In the genomic region with DNA sequence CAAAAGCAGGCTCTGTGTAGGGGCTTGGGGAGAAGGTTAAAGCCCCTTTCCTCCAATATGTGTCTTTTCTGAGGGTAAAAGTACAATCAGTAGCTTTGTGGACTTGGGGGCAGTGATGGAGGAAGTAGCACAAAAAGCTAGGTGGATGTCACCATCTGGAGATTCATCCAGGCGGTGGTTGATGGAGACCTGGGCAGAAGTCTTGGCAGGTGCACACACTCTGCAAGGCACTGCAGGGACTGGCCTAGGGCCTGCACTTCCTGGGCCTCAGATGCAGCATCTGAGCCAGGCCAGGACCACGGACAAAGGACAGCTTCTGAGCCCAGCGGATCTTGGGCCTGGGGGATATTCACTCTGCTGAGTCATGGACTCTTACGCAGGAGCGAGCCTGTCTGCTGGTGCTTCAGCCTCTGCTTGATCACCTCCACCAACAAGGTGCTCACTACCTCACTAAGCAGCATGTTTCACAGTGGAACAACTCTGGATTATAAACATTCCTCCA, we compare ENCODE assay signal across 26 cellular contexts.
A peak's percentile ranks its signal among the peaks of the same experiment; 100 is the strongest.
DNase-seq lines count a peak whose midpoint lies in the region; ATAC-seq, FAIRE-seq and TF ChIP-seq lines count a peak whose summit lies in the region.
"Had no signal": no experiment of that assay in that cellular context is flagged by ENCODE, and none has a peak within 500 bp of the region (broad histone marks: within the 10 kb centered on the region; RNA-seq: fewer than 3 reads in every experiment).

No MANE protein-coding gene starts in this region.

- H3K27me3 ChIP-seq in MM.1S (replicated peaks; ENCODE audit: insufficient read depth, low read length) (no peaks in the 10 kb centered on the region), K562 (ENCODE audit: control insufficient read depth in 2 of 2, insufficient read depth in 2 of 2, low read length in 2 of 2) (peaks cover 0 to 12% of the 10 kb centered on the region in 2 experiments; a peak in 2 of 5 replicates)
- H3K27me3 ChIP-seq: gastroesophageal sphincter, neutrophil, thyroid gland had no signal

- BruUV-seq in K562 (replicated peaks; lab: Mats Ljungman, UMichigan), result no TSS peak

- H3K4me1 Mint-ChIP-seq in activated naive CD4-positive, alpha-beta T cell treated with anti-CD3 and anti-CD28 coated beads, Interleukin-2, amount 50 U/mL, for 24 hours, result peaks cover 57% of the 10 kb centered on the region
- peaks cover 62% of the 10 kb centered on the region for H3K4me1 Mint-ChIP-seq in stimulated activated naive CD8-positive, alpha-beta T cell treated with anti-CD3 and anti-CD28 coated beads, Interleukin-15, amount 100 ng/mL, for 72 hours

- no peaks in the 10 kb centered on the region for H4K20me1 ChIP-seq in MM.1S (ENCODE audit: insufficient read depth, low read length)
- H4K20me1 ChIP-seq in K562 (replicated peaks; ENCODE audit: control insufficient read depth, insufficient read depth, low read length), result no peaks in the 10 kb centered on the region

- no peaks in the 10 kb centered on the region for H3K79me2 ChIP-seq in MM.1S (ENCODE audit: low read length)
- no peaks in the 10 kb centered on the region for H3K79me2 ChIP-seq in K562 (ENCODE audit: control insufficient read depth, insufficient read depth, low read length)

- H3K36me3 ChIP-seq in MM.1S (replicated peaks; ENCODE audit: insufficient read depth, low read length), result no peaks in the 10 kb centered on the region
- H3K36me3 ChIP-seq in K562 (ENCODE audit: control insufficient read depth, insufficient read depth, low read length), result no peaks in the 10 kb centered on the region
- H3K36me3 ChIP-seq: gastroesophageal sphincter, lower lobe of right lung, neutrophil, thyroid gland had no signal

- H3K27ac Mint-ChIP-seq in activated naive CD4-positive, alpha-beta T cell treated with anti-CD3 and anti-CD28 coated beads, Interleukin-2, amount 50 U/mL, for 24 hours, result peak overlapping the region; percentile 91
- H3K27ac Mint-ChIP-seq in stimulated activated naive CD8-positive, alpha-beta T cell treated with anti-CD3 and anti-CD28 coated beads, Interleukin-15, amount 100 ng/mL, for 72 hours, result peak overlapping the region; percentile 35 to 91

- CTCF ChIA-PET in K562 (lab: Yijun Ruan, JAX; ENCODE audit: low intra/inter-chr PET ratio), result interaction anchor here (0.7 kb wide), 1 partner anchor 102 kb away, joined by 3 read pairs; no protein-coding TSS in a partner anchor

- TF ChIP-seq POLR2A in K562 (conservative IDR thresholded peaks at IDR 0.05), result no peak

- TF ChIP-seq RAD21 in K562 (CRISPR knock-in tag; conservative IDR thresholded peaks at IDR 0.05 in 1 of 2, IDR thresholded peaks at IDR 0.05 in 1 of 2), result no peak

- H3K9ac ChIP-seq in MM.1S (ENCODE audit: low read length) (no peak overlapping the region), K562 (ENCODE audit: insufficient read depth in 1 of 2, low read depth in 2 of 2, low read length in 2 of 2) (no peak overlapping the region)
- H3K9ac ChIP-seq: GM23248 had no signal

- peaks cover 23% of the 10 kb centered on the region for H3F3A ChIP-seq in MM.1S (ENCODE audit: insufficient read depth, low read length)

- 0% methylated on average over 5 of the region's 5 CpGs for WGBS in K562 (ENCODE audit: insufficient coverage, low coverage, missing lambda C conversion rate)

- H2AFZ ChIP-seq in MM.1S (ENCODE audit: low read length) (peak overlapping the region; percentile 38), K562 (ENCODE audit: low read depth, low read length) (no peak overlapping the region)
- H2AFZ ChIP-seq: GM23248 had no signal

- in situ Hi-C loops in K562 (cut with MboI), result no loop called here

- intact Hi-C loops in K562 (cut with micrococcal nuclease), result no loop called here

- ATAC-seq in K562, result no peak
- no peak for ATAC-seq in stimulated activated naive CD8-positive, alpha-beta T cell treated with anti-CD3 and anti-CD28 coated beads, Interleukin-15, amount 100 ng/mL, for 72 hours
- ATAC-seq: gastroesophageal sphincter, lower lobe of right lung, PC-3 had no signal

- no peaks in the 10 kb centered on the region for H3K9me2 ChIP-seq in MM.1S (replicated peaks; ENCODE audit: insufficient read depth, low read length)

- H3K36me3 Mint-ChIP-seq in activated naive CD4-positive, alpha-beta T cell treated with anti-CD3 and anti-CD28 coated beads, Interleukin-2, amount 50 U/mL, for 24 hours, result no peaks in the 10 kb centered on the region

- TF ChIP-seq EP300 in K562 (IDR thresholded peaks at IDR 0.05; ENCODE audit: low read length), result no peak

- no peaks in the 10 kb centered on the region for H3K9me3 Mint-ChIP-seq in activated naive CD4-positive, alpha-beta T cell treated with anti-CD3 and anti-CD28 coated beads, Interleukin-2, amount 50 U/mL, for 24 hours
- H3K9me3 Mint-ChIP-seq in stimulated activated naive CD8-positive, alpha-beta T cell treated with anti-CD3 and anti-CD28 coated beads, Interleukin-15, amount 100 ng/mL, for 72 hours, result no peaks in the 10 kb centered on the region
- H3K9me3 Mint-ChIP-seq: activated T-cell treated with anti-CD3 and anti-CD28 coated beads, Interleukin-2, amount 50 U/mL, for 4 hours; T-helper 1 cell treated with Interleukin-12 subunit alpha and Interleukin-12 subunit beta and Interleukin-4 antibody, amounts not matched to agents 30 μg/mL and 1 μg/mL, for 36 hours had no signal

- DNase-seq in activated naive CD4-positive, alpha-beta T cell treated with anti-CD3 and anti-CD28 coated beads, Interleukin-2, amount 50 U/mL, for 16 hours, result no peak
- DNase-seq in MM.1S (no peak), K562 (ENCODE audit: extremely low read depth in 1 of 4, low spot score in 3 of 4) (no peak), kidney tubule cell (ENCODE audit: low spot score) (no peak)
- no peak for DNase-seq in stimulated activated naive CD8-positive, alpha-beta T cell treated with anti-CD3 and anti-CD28 coated beads, Interleukin-15, amount 100 ng/mL, for 72 hours
- no peak for DNase-seq in stimulated activated CD4-positive, alpha-beta T cell treated with anti-CD3 and anti-CD28 coated beads, Interleukin-4, amount 100 ng/mL, for 24 hours
- DNase-seq: activated T-cell treated with anti-CD3 and anti-CD28 coated beads, Interleukin-2, amount 50 U/mL, for 4 hours; amniotic stem cell; Caco-2; cortex of kidney; GM23248; islet precursor cell; lower lobe of right lung; NCI-H1105 treated with DMSO at 0.1 percent for 48 hours; NCI-H2029 treated with DMSO at 0.1 percent for 48 hours; NCI-H226; NCI-H774; PC-3; stimulated activated CD4-positive, alpha-beta T cell treated with anti-CD3 and anti-CD28 coated beads, Interleukin-2, amount 100 ng/mL, for 24 hours; thyroid gland had no signal

- no peak for FAIRE-seq in K562 (lab: Jason Lieb, UNC)

- no peaks in the 10 kb centered on the region for H3K9me1 ChIP-seq in K562 (ENCODE audit: control insufficient read depth, insufficient read depth, low read length)

- H3K9me3 ChIP-seq in MM.1S (replicated peaks; ENCODE audit: insufficient read depth, low read length), result no peaks in the 10 kb centered on the region
- no peaks in the 10 kb centered on the region for H3K9me3 ChIP-seq in K562 (replicated peaks; ENCODE audit: control insufficient read depth, insufficient read depth, low read depth, low read length)
- H3K9me3 ChIP-seq: Caco-2, gastroesophageal sphincter, lower lobe of right lung, neutrophil, thyroid gland had no signal

- H3K27me3 Mint-ChIP-seq in activated naive CD4-positive, alpha-beta T cell treated with anti-CD3 and anti-CD28 coated beads, Interleukin-2, amount 50 U/mL, for 24 hours, result no peaks in the 10 kb centered on the region
- H3K27me3 Mint-ChIP-seq in stimulated activated naive CD8-positive, alpha-beta T cell treated with anti-CD3 and anti-CD28 coated beads, Interleukin-15, amount 100 ng/mL, for 72 hours, result no peaks in the 10 kb centered on the region

- POLR2A ChIA-PET in K562 (lab: Yijun Ruan, JAX), result no interaction called here

- no peak overlapping the region for H3K4me3 Mint-ChIP-seq in activated naive CD4-positive, alpha-beta T cell treated with anti-CD3 and anti-CD28 coated beads, Interleukin-2, amount 50 U/mL, for 24 hours
- no peak overlapping the region for H3K4me3 Mint-ChIP-seq in stimulated activated naive CD8-positive, alpha-beta T cell treated with anti-CD3 and anti-CD28 coated beads, Interleukin-15, amount 100 ng/mL, for 72 hours
- H3K4me3 Mint-ChIP-seq: T-helper 1 cell treated with Interleukin-12 subunit alpha and Interleukin-12 subunit beta and Interleukin-4 antibody, amounts not matched to agents 30 μg/mL and 1 μg/mL, for 36 hours had no signal

- no peak overlapping the region for H3K4me3 ChIP-seq in MM.1S (ENCODE audit: low read length)
- no peak overlapping the region for H3K4me3 ChIP-seq in K562
- H3K4me3 ChIP-seq: gastroesophageal sphincter, GM23248, lower lobe of right lung, skin epidermis, thyroid gland had no signal

- peaks cover 28% of the 10 kb centered on the region for H3K4me1 ChIP-seq in MM.1S (ENCODE audit: low read length)
- H3K4me1 ChIP-seq in K562 (replicated peaks in 1 of 2; ENCODE audit: control insufficient read depth in 2 of 2, insufficient read depth in 2 of 2, low read length in 2 of 2), result no peaks in the 10 kb centered on the region
- H3K4me1 ChIP-seq: thyroid gland had no signal

- TF ChIP-seq CTCF in MM.1S (IDR thresholded peaks at IDR 0.05; ENCODE audit: low read length) (no peak), K562 (IDR thresholded peaks at IDR 0.05 in 2 of 3, conservative IDR thresholded peaks at IDR 0.05 in 1 of 3; ENCODE audit: insufficient read depth in 2 of 3, low read depth in 1 of 3, low read length in 3 of 3) (no peak)

- H3K4me2 ChIP-seq in MM.1S (ENCODE audit: low read depth, low read length) (peak overlapping the region; percentile 70; the same call in 1 of the 2 replicates), K562 (ENCODE audit: insufficient read depth, low read length) (no peak overlapping the region)

- H3K27ac ChIP-seq in MM.1S (ENCODE audit: low read length) (peak overlapping the region; percentile 99), K562 (ENCODE audit: extremely low read depth, low read depth, low read length) (no peak overlapping the region)
- H3K27ac ChIP-seq: gastroesophageal sphincter, GM23248, lower lobe of right lung, neutrophil, thyroid gland, VCaP had no signal

TF ChIP-seq in K562, 482 proteins besides CTCF, POLR2A, EP300 and RAD21 (continues in another document):
- 0 out of 2 replicates have a peak, but pooled peaks have one; percentile 22 for TF ChIP-seq NFE2 (IDR thresholded peaks at IDR 0.05; ENCODE audit: low read depth)
- TF ChIP-seq TAL1 (IDR thresholded peaks at IDR 0.05), result no peak
